Comparison of ENCODE assay signal across 13 cellular contexts in genomic region chr3:192215-192929, GRCh38.
DNase-seq lines count a peak whose midpoint lies in the region; ATAC-seq and TF ChIP-seq lines count a peak whose summit lies in the region.
"Had no signal": no experiment of that assay in that cellular context is flagged by ENCODE, and none has a peak within 500 bp of the region (broad histone marks: within the 10 kb centered on the region; RNA-seq: fewer than 3 reads in every experiment).

No MANE protein-coding gene starts in this region.

- ATAC-seq in GM19395 (IDR thresholded peaks at IDR 0.05; ENCODE audit: unreplicated experiment) = peak; percentile 85
- peak; percentile 74 for ATAC-seq in HG02642 (IDR thresholded peaks at IDR 0.05; ENCODE audit: poor library complexity, unreplicated experiment)
- ATAC-seq in HG03460 (IDR thresholded peaks at IDR 0.05; ENCODE audit: unreplicated experiment) = peak; percentile 78
- ATAC-seq in SK-N-SH treated with all-trans-retinoic acid at 6 μM for 48 hours = no peak

- peak; percentile 42 for DNase-seq in GM10266 (ENCODE audit: extremely low spot score)
- no peak for DNase-seq in NCI-H2196 treated with DMSO at 0.1 percent for 48 hours (lab: John Stamatoyannopoulos, UW; ENCODE audit: unreplicated experiment)
- DNase-seq in kidney tubule cell (ENCODE audit: low spot score) = no peak
- no peak for DNase-seq in NCI-H226
- DNase-seq: ACHN; adrenal gland; stimulated activated CD4-positive, alpha-beta T cell treated with anti-CD3 and anti-CD28 coated beads, Interleukin-15, amount 100 ng/mL, for 24 hours; stimulated activated CD8-positive, alpha-beta memory T cell treated with anti-CD3 and anti-CD28 coated beads, Interleukin-4, amount 100 ng/mL, for 48 hours; WERI-Rb-1 had no signal

- no peak for TF ChIP-seq CTCF in GM10266 (IDR thresholded peaks at IDR 0.05; ENCODE audit: control insufficient read depth, insufficient read depth, low read depth, missing control alignments)

TF ChIP-seq in SK-N-SH treated with all-trans-retinoic acid at 6 μM for 48 hours, 23 proteins besides CTCF, POLR2A, EP300 and RAD21:
- no peak for TF ChIP-seq ZFP3 (CRISPR knock-in tag; IDR thresholded peaks at IDR 0.05)
- TF ChIP-seq, protein P1, sequence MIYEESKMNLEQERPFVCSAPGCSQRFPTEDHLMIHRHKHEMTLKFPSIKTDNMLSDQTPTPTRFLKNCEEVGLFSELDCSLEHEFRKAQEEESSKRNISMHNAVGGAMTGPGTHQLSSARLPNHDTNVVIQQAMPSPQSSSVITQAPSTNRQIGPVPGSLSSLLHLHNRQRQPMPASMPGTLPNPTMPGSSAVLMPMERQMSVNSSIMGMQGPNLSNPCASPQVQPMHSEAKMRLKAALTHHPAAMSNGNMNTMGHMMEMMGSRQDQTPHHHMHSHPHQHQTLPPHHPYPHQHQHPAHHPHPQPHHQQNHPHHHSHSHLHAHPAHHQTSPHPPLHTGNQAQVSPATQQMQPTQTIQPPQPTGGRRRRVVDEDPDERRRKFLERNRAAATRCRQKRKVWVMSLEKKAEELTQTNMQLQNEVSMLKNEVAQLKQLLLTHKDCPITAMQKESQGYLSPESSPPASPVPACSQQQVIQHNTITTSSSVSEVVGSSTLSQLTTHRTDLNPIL (CRISPR knock-in tag; IDR thresholded peaks at IDR 0.05; ENCODE audit: low read depth) = no peak
- TF ChIP-seq POU6F1 (CRISPR knock-in tag; IDR thresholded peaks at IDR 0.05; ENCODE audit: borderline replicate concordance, low read depth) = no peak
- TF ChIP-seq SNAI2 (CRISPR knock-in tag; IDR thresholded peaks at IDR 0.05) = no peak
- no peak for TF ChIP-seq ARNTL (CRISPR knock-in tag; IDR thresholded peaks at IDR 0.05; ENCODE audit: borderline replicate concordance, low read depth)
- TF ChIP-seq OSR1 (CRISPR knock-in tag; IDR thresholded peaks at IDR 0.05) = no peak
- TF ChIP-seq RARB (CRISPR knock-in tag; IDR thresholded peaks at IDR 0.05) = no peak
- TF ChIP-seq TSHZ2 (CRISPR knock-in tag; IDR thresholded peaks at IDR 0.05) = no peak
- TF ChIP-seq ZFP30 (CRISPR knock-in tag; IDR thresholded peaks at IDR 0.05) = no peak
- no peak for TF ChIP-seq ISL1 (CRISPR knock-in tag; IDR thresholded peaks at IDR 0.05)
